Comparison of ENCODE assay signal across 1 cellular context in genomic region chr1:204457665-204458064, GRCh38.
A peak's percentile ranks its signal among the peaks of the same experiment; 100 is the strongest.
TF ChIP-seq lines count a peak whose summit lies in the region.

No MANE protein-coding gene starts in this region.

TF ChIP-seq in HEK293, 187 proteins besides CTCF, POLR2A, EP300 and RAD21:
- TF ChIP-seq PRDM10 (tag by site-specific recombination; IDR thresholded peaks at IDR 0.05) = peak; percentile 57
- no peak for TF ChIP-seq BCL6B (tag by site-specific recombination; IDR thresholded peaks at IDR 0.05)
